In genomic region chr18:77116201-77117080, GRCh38 we compare ENCODE assay signal across 12 cellular contexts. TPM values are rescaled to one million over a fixed set of nuclear protein-coding genes. Genes with fewer than 3 reads are reported as not detected.
DNase-seq lines count a peak whose midpoint lies in the region; ATAC-seq and TF ChIP-seq lines count a peak whose summit lies in the region.
"Had no signal": no experiment of that assay in that cellular context is flagged by ENCODE, and none has a peak within 500 bp of the region (broad histone marks: within the 10 kb centered on the region; RNA-seq: fewer than 3 reads in every experiment).

No MANE protein-coding gene starts in this region.

- ATAC-seq in gastrocnemius medialis: no peak
- no peak for ATAC-seq in HG02852 (IDR thresholded peaks at IDR 0.05; ENCODE audit: unreplicated experiment)

- no peak overlapping the region for H3K4me3 ChIP-seq in CD8-positive, alpha-beta memory T cell (ENCODE audit: low read length)
- no peak overlapping the region for H3K4me3 ChIP-seq in endodermal cell (ENCODE audit: low read length)
- H3K4me3 ChIP-seq in gastrocnemius medialis: no peak overlapping the region
- H3K4me3 ChIP-seq: cardiac muscle cell, esophagus muscularis mucosa had no signal

- H3K36me3 ChIP-seq in CD8-positive, alpha-beta memory T cell (ENCODE audit: insufficient read depth, low read length): no peaks in the 10 kb centered on the region
- H3K36me3 ChIP-seq in endodermal cell (ENCODE audit: control insufficient read depth, insufficient read depth, low read length) (no peaks in the 10 kb centered on the region), gastrocnemius medialis (no peaks in the 10 kb centered on the region)
- H3K36me3 ChIP-seq: cardiac muscle cell, esophagus muscularis mucosa had no signal

- in situ Hi-C loops in gastrocnemius medialis (cut with MboI; ENCODE audit: low sequenced_read_pairs in 4 of 4): no loop called here

- H3K27me3 Mint-ChIP-seq in CD8-positive, alpha-beta memory T cell: no peaks in the 10 kb centered on the region
- H3K27me3 Mint-ChIP-seq in endodermal cell (ENCODE audit: insufficient read depth): no peaks in the 10 kb centered on the region

- POLR2A ChIA-PET in CD8-positive, alpha-beta memory T cell (lab: Charles Lee): no interaction called here
- POLR2A ChIA-PET in RWPE1 (lab: Yijun Ruan, JAX; ENCODE audit: low non-redundant PET): no interaction called here

- H3K9ac ChIP-seq in endodermal cell (ENCODE audit: extremely low read depth, low read length, poor library complexity, severe bottlenecking): no peak overlapping the region

- H3K27me3 ChIP-seq in CD8-positive, alpha-beta memory T cell (ENCODE audit: insufficient read depth, low read length, poor library complexity, severe bottlenecking): no peaks in the 10 kb centered on the region
- H3K27me3 ChIP-seq in endodermal cell (ENCODE audit: control insufficient read depth, insufficient read depth, low read length, poor library complexity, severe bottlenecking): no peaks in the 10 kb centered on the region
- H3K27me3 ChIP-seq in gastrocnemius medialis: no peaks in the 10 kb centered on the region
- H3K27me3 ChIP-seq: cardiac muscle cell, esophagus muscularis mucosa had no signal

- H3K27ac ChIP-seq in CD8-positive, alpha-beta memory T cell (ENCODE audit: low read depth, low read length): no peak overlapping the region
- H3K27ac ChIP-seq in RWPE1 (peak overlapping the region; percentile 20; the same call in 1 of the 2 replicates), endodermal cell (ENCODE audit: low read depth, low read length) (no peak overlapping the region), gastrocnemius medialis (peak overlapping the region; percentile 88 to 100 (median 98))
- H3K27ac ChIP-seq: cardiac muscle cell had no signal

- peaks cover 77 to 91% (median 90%) of the 10 kb centered on the region in 3 donors for H3K4me1 Mint-ChIP-seq in CD8-positive, alpha-beta memory T cell
- peaks cover 38% of the 10 kb centered on the region for H3K4me1 Mint-ChIP-seq in endodermal cell

- no peaks in the 10 kb centered on the region for H3K9me3 Mint-ChIP-seq in CD8-positive, alpha-beta memory T cell
- H3K9me3 Mint-ChIP-seq in endodermal cell: no peaks in the 10 kb centered on the region
- H3K9me3 Mint-ChIP-seq: mesothelial cell of epicardium had no signal

- peak overlapping the region; percentile 50 to 91 (median 87) for H3K27ac Mint-ChIP-seq in CD8-positive, alpha-beta memory T cell
- no peak overlapping the region for H3K27ac Mint-ChIP-seq in endodermal cell
- H3K27ac Mint-ChIP-seq: mesothelial cell of epicardium had no signal

- intact Hi-C loops in gastrocnemius medialis (cut with DNase I; ENCODE audit: low total_unique reads): no loop called here

- TF ChIP-seq CTCF in RWPE1 (conservative IDR thresholded peaks at IDR 0.05; ENCODE audit: low read depth) (no peak), endodermal cell (conservative IDR thresholded peaks at IDR 0.05) (no peak), gastrocnemius medialis (IDR thresholded peaks at IDR 0.05 in 4 of 5, conservative IDR thresholded peaks at IDR 0.05 in 1 of 5) (no peak)

- H3K9me3 ChIP-seq in CD8-positive, alpha-beta memory T cell (ENCODE audit: low read length): no peaks in the 10 kb centered on the region
- H3K9me3 ChIP-seq in endodermal cell (ENCODE audit: control insufficient read depth, low read length) (no peaks in the 10 kb centered on the region), gastrocnemius medialis (no peaks in the 10 kb centered on the region)
- H3K9me3 ChIP-seq: esophagus muscularis mucosa had no signal

- TF ChIP-seq POLR2A in gastrocnemius medialis (IDR thresholded peaks at IDR 0.05): no peak

- WGBS in endodermal cell (ENCODE audit: insufficient coverage in 1 of 2, insufficient read length in 1 of 2), 2 experiments: 92 to 93% methylated on average over 16 to 18 of the region's 18 CpGs

- peaks cover 0 to 73% (median 14%) of the 10 kb centered on the region in 3 donors for H3K36me3 Mint-ChIP-seq in CD8-positive, alpha-beta memory T cell
- H3K36me3 Mint-ChIP-seq in endodermal cell (ENCODE audit: low read depth): peaks cover 10% of the 10 kb centered on the region

- CTCF ChIA-PET in CD8-positive, alpha-beta memory T cell (lab: Charles Lee): interaction anchor here (1.4 to 1.9 kb wide), 2 partner anchors 11 to 14 kb away, joined by 4 read pairs; no protein-coding TSS in a partner anchor
- CTCF ChIA-PET in RWPE1 (lab: Yijun Ruan, JAX): no interaction called here

- DNase-seq in CD8-positive, alpha-beta memory T cell: no peak
- DNase-seq in RWPE1 (ENCODE audit: low spot score) (no peak), endodermal cell (peak; percentile 33), gastrocnemius medialis (no peak), mucosa of gallbladder (ENCODE audit: low spot score) (no peak), NCI-H510A (lab: John Stamatoyannopoulos, UW) (no peak)
- DNase-seq: NCI-H187, NCI-H82 had no signal

- peak overlapping the region in 3 of 7 donors; percentile 30 to 37 (median 34) for H3K4me3 Mint-ChIP-seq in CD8-positive, alpha-beta memory T cell
- no peak overlapping the region for H3K4me3 Mint-ChIP-seq in endodermal cell
- H3K4me3 Mint-ChIP-seq: mesothelial cell of epicardium had no signal

- peaks cover 67% of the 10 kb centered on the region for H3K4me1 ChIP-seq in CD8-positive, alpha-beta memory T cell (ENCODE audit: insufficient read depth, low read length)
- H3K4me1 ChIP-seq in endodermal cell (ENCODE audit: control insufficient read depth, insufficient read depth, low read length) (peaks cover 14% of the 10 kb centered on the region), gastrocnemius medialis (peaks cover 17 to 60% of the 10 kb centered on the region in 2 donors)

RNA-seq across cellular contexts. Expression of gene MBP, which starts 16.1 kb away (rescaled TPM):
- 10 to 100 TPM; 59.5 to 60.0 TPM for total RNA-seq in CD8-positive, alpha-beta memory T cell
- polyA plus RNA-seq in CD8-positive, alpha-beta memory T cell: 196 TPM
- total RNA-seq in endodermal cell: 10 to 100 TPM; 16.3 to 19.0 TPM
- polyA plus RNA-seq in endodermal cell (2013, experiment 1 of 2): 2.6 TPM
- 2.1 TPM for polyA plus RNA-seq in endodermal cell (2013, experiment 2 of 2)
- total RNA-seq in gastrocnemius medialis: 10 to 100 TPM; 28.6 to 55.0 (median 50.4) TPM
- total RNA-seq in mucosa of gallbladder: 91.4 TPM

Comparison
In these comparisons a context has a peak if more than half of its experiments do, and no peak if none do; other contexts are left out.
1. H3K27ac ChIP-seq: peak in RWPE1 (single experiment) and gastrocnemius medialis (4 of 4); none in CD8-positive, alpha-beta memory T cell (single experiment) and endodermal cell (single experiment).